20 cellular contexts compared by ENCODE assay signal in the genomic region with DNA sequence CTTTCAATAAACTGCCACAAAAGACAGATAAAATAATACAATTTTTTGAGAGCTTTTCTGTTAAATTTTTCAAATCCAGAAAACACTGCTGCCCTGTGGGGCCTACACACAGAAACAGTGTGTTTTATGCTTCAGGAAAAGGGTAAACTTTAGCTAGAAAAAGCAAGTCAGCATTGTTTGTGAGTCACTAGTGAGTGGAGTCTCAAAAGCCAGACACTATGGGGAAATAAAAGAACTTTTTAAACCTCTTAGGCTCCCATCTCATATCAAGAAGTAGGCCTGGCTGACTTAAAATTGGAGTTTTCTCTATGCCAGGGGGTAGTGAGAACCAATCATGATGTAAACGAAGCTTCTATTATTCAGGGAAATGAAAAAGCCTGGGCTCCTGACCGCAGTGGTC. TPM values are rescaled to one million over a fixed set of nuclear protein-coding genes. Genes with fewer than 3 reads are reported as not detected.
"Had no signal": no experiment of that assay in that cellular context is flagged by ENCODE, and none has a peak within 500 bp of the region (broad histone marks: within the 10 kb centered on the region; RNA-seq: fewer than 3 reads in every experiment).

No MANE protein-coding gene starts in this region.

- H3K27ac Mint-ChIP-seq: activated CD8-positive, alpha-beta T cell treated with anti-CD3 and anti-CD28 coated beads for 36 hours; activated naive CD8-positive, alpha-beta T cell treated with anti-CD3 and anti-CD28 coated beads, Interleukin-2, amount 50 U/mL, for 24 hours had no signal

- H3K4me3 ChIP-seq: ascending aorta, breast epithelium, lower lobe of right lung, right atrium auricular region, transverse colon, vagina had no signal

- H3K27me3 ChIP-seq: ascending aorta, breast epithelium, right atrium auricular region, transverse colon, vagina had no signal

- H3K9me3 ChIP-seq: ascending aorta, breast epithelium, lower lobe of right lung, right atrium auricular region, transverse colon, vagina had no signal

- H3K27me3 Mint-ChIP-seq: activated CD8-positive, alpha-beta T cell treated with anti-CD3 and anti-CD28 coated beads for 36 hours; activated naive CD8-positive, alpha-beta T cell treated with anti-CD3 and anti-CD28 coated beads, Interleukin-2, amount 50 U/mL, for 24 hours; naive B cell had no signal

- DNase-seq: activated CD4-positive, alpha-beta T cell treated with anti-CD3 and anti-CD28 coated beads for 4 hours; activated CD8-positive, alpha-beta T cell treated with anti-CD3 and anti-CD28 coated beads for 36 hours; activated gamma-delta T cell treated with Interleukin-2 at 50 U/mL for 16 hours; activated naive CD8-positive, alpha-beta T cell treated with anti-CD3 and anti-CD28 coated beads, Interleukin-2, amount 50 U/mL, for 24 hours; activated T-cell treated with anti-CD3 and anti-CD28 coated beads, Interleukin-2, amount 50 U/mL, for 4 hours; dermis blood vessel endothelial cell; lower lobe of right lung; naive B cell; nucleus accumbens; posterior cingulate gyrus; stimulated activated CD4-positive, alpha-beta T cell treated with anti-CD3 and anti-CD28 coated beads, Interleukin-15, amount 100 ng/mL, for 24 hours; stimulated activated CD4-positive, alpha-beta T cell treated with anti-CD3 and anti-CD28 coated beads, Interleukin-4, amount 100 ng/mL, for 1 hour; stimulated activated naive CD8-positive, alpha-beta T cell treated with anti-CD3 and anti-CD28 coated beads, Interleukin-15, Interleukin-2, amounts not matched to agents 100 U/mL and 50 U/mL, for 24 hours; T-helper 2 cell; transverse colon had no signal

- H3K36me3 ChIP-seq: ascending aorta, breast epithelium, lower lobe of right lung, right atrium auricular region, transverse colon, vagina had no signal

- H3K9me3 Mint-ChIP-seq: activated CD8-positive, alpha-beta T cell treated with anti-CD3 and anti-CD28 coated beads for 36 hours had no signal

- H3K4me1 ChIP-seq: ascending aorta, breast epithelium, right atrium auricular region, transverse colon, vagina had no signal

- ATAC-seq: activated CD8-positive, alpha-beta T cell treated with anti-CD3 and anti-CD28 coated beads for 36 hours; activated naive CD8-positive, alpha-beta T cell treated with anti-CD3 and anti-CD28 coated beads, Interleukin-2, amount 50 U/mL, for 24 hours; lower lobe of right lung; stimulated activated naive CD8-positive, alpha-beta T cell treated with anti-CD3 and anti-CD28 coated beads, Interleukin-15, Interleukin-2, amounts not matched to agents 100 U/mL and 50 U/mL, for 24 hours had no signal

- H3K27ac ChIP-seq: ascending aorta, breast epithelium, epithelial cell of prostate, lower lobe of right lung, right atrium auricular region, transverse colon, vagina had no signal

- H3K4me3 Mint-ChIP-seq: activated CD8-positive, alpha-beta T cell treated with anti-CD3 and anti-CD28 coated beads for 36 hours; activated naive CD8-positive, alpha-beta T cell treated with anti-CD3 and anti-CD28 coated beads, Interleukin-2, amount 50 U/mL, for 24 hours; activated T-cell treated with anti-CD3 and anti-CD28 coated beads, Interleukin-2, amount 50 U/mL, for 4 hours; naive B cell had no signal

RNA-seq across cellular contexts. Expression of a gene that starts 12.6 kb away (rescaled TPM):
- total RNA-seq: dermis blood vessel endothelial cell had no signal
